In genomic region chr4:165905405-165906027, GRCh38 we compare ENCODE assay signal across 1 cellular context.
TF ChIP-seq lines count a peak whose summit lies in the region.

No MANE protein-coding gene starts in this region.

TF ChIP-seq in GM23338, 12 proteins besides CTCF, POLR2A, EP300 and RAD21 (continued from another document):
- TF ChIP-seq ZNF462 (CRISPR knock-in tag; IDR thresholded peaks at IDR 0.05) (no peak), CREB1 (CRISPR knock-in tag; IDR thresholded peaks at IDR 0.05; ENCODE audit: low read depth) (no peak), ETS1 (IDR thresholded peaks at IDR 0.05) (no peak)
